In the genomic region with DNA sequence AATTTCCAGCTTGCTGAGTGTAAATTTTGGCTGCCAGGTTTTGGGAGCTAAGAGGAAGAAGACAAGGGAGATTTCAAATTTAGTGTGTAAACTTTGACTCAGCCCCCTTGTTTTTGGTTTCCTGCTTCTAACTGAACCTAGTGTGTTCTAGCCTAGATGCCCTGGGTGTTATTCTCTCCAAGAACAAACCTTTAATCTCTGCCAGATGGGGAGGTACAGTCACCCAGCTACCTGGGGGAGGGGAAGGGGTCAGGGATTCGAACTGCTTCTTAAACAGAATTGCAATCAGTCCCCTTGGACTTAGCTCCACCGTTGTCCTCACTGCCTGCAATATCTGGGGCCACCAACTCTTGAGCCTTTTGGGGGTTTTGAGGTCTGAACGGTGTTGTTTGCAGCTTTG, we compare ENCODE assay signal across 1 cellular context.
TF ChIP-seq lines count a peak whose summit lies in the region.

No MANE protein-coding gene starts in this region.

TF ChIP-seq in HepG2, 621 proteins besides CTCF, POLR2A, EP300 and RAD21 (continued from another document):
- TF ChIP-seq, protein P1, sequence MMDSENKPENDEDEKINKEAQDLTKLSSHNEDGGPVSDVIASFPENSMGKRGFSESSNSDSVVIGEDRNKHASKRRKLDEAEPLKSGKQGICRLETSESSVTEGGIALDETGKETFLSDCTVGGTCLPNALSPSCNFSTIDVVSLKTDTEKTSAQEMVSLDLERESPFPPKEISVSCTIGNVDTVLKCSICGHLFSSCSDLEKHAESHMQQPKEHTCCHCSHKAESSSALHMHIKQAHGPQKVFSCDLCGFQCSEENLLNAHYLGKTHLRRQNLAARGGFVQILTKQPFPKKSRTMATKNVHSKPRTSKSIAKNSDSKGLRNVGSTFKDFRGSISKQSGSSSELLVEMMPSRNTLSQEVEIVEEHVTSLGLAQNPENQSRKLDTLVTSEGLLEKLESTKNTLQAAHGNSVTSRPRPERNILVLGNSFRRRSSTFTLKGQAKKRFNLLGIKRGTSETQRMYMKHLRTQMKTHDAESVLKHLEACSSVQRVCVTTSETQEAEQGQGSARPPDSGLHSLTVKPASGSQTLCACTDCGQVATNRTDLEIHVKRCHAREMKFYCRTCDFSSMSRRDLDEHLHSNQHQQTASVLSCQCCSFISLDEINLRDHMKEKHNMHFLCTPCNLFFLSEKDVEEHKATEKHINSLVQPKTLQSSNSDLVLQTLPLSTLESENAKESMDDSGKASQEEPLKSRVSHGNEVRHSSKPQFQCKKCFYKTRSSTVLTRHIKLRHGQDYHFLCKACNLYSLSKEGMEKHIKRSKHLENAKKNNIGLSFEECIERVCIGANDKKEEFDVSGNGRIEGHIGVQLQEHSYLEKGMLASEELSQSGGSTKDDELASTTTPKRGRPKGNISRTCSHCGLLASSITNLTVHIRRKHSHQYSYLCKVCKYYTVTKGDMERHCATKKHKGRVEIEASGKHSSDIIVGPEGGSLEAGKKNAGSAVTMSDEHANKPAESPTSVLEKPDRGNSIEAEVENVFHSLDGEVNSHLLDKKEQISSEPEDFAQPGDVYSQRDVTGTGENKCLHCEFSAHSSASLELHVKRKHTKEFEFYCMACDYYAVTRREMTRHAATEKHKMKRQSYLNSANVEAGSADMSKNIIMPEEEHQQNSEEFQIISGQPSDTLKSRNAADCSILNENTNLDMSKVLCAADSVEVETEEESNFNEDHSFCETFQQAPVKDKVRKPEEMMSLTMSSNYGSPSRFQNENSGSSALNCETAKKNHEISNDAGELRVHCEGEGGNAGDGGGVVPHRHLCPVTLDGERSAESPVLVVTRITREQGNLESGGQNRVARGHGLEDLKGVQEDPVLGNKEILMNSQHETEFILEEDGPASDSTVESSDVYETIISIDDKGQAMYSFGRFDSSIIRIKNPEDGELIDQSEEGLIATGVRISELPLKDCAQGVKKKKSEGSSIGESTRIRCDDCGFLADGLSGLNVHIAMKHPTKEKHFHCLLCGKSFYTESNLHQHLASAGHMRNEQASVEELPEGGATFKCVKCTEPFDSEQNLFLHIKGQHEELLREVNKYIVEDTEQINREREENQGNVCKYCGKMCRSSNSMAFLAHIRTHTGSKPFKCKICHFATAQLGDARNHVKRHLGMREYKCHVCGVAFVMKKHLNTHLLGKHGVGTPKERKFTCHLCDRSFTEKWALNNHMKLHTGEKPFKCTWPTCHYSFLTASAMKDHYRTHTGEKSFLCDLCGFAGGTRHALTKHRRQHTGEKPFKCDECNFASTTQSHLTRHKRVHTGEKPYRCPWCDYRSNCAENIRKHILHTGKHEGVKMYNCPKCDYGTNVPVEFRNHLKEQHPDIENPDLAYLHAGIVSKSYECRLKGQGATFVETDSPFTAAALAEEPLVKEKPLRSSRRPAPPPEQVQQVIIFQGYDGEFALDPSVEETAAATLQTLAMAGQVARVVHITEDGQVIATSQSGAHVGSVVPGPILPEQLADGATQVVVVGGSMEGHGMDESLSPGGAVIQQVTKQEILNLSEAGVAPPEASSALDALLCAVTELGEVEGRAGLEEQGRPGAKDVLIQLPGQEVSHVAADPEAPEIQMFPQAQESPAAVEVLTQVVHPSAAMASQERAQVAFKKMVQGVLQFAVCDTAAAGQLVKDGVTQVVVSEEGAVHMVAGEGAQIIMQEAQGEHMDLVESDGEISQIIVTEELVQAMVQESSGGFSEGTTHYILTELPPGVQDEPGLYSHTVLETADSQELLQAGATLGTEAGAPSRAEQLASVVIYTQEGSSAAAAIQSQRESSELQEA (CRISPR knock-in tag; IDR thresholded peaks at IDR 0.05; ENCODE audit: not compliant biosample characterization), result no peak
- TF ChIP-seq FLYWCH1 (CRISPR knock-in tag; IDR thresholded peaks at IDR 0.05), result no peak
- no peak for TF ChIP-seq GPN1 (CRISPR knock-in tag; IDR thresholded peaks at IDR 0.05; ENCODE audit: borderline replicate concordance)
- TF ChIP-seq, protein P2, sequence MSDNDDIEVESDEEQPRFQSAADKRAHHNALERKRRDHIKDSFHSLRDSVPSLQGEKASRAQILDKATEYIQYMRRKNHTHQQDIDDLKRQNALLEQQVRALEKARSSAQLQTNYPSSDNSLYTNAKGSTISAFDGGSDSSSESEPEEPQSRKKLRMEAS (IDR thresholded peaks at IDR 0.05), result no peak
- TF ChIP-seq ZNF317 (CRISPR knock-in tag; IDR thresholded peaks at IDR 0.05), result no peak
- TF ChIP-seq, protein P3, sequence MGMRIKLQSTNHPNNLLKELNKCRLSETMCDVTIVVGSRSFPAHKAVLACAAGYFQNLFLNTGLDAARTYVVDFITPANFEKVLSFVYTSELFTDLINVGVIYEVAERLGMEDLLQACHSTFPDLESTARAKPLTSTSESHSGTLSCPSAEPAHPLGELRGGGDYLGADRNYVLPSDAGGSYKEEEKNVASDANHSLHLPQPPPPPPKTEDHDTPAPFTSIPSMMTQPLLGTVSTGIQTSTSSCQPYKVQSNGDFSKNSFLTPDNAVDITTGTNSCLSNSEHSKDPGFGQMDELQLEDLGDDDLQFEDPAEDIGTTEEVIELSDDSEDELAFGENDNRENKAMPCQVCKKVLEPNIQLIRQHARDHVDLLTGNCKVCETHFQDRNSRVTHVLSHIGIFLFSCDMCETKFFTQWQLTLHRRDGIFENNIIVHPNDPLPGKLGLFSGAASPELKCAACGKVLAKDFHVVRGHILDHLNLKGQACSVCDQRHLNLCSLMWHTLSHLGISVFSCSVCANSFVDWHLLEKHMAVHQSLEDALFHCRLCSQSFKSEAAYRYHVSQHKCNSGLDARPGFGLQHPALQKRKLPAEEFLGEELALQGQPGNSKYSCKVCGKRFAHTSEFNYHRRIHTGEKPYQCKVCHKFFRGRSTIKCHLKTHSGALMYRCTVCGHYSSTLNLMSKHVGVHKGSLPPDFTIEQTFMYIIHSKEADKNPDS (CRISPR knock-in tag; IDR thresholded peaks at IDR 0.05), result no peak
